Comparison of ENCODE assay signal across 10 cellular contexts in genomic region chr10:132574783-132575319, GRCh38. TPM values are rescaled to one million over a fixed set of nuclear protein-coding genes. Genes with fewer than 3 reads are reported as not detected.
DNase-seq lines count a peak whose midpoint lies in the region; ATAC-seq and TF ChIP-seq lines count a peak whose summit lies in the region.
"Had no signal": no experiment of that assay in that cellular context is flagged by ENCODE, and none has a peak within 500 bp of the region (broad histone marks: within the 10 kb centered on the region; RNA-seq: fewer than 3 reads in every experiment).

No MANE protein-coding gene starts in this region.

- peak overlapping the region in 1 of 2 donors; percentile 57 for H3K27ac ChIP-seq in right atrium auricular region
- no peak overlapping the region for H3K27ac ChIP-seq in CD8-positive, alpha-beta T cell (ENCODE audit: low read depth, low read length)

- POLR2A ChIA-PET in CD8-positive, alpha-beta T cell (lab: Charles Lee) = no interaction called here

- intact Hi-C loops in cardiac septum (cut with DNase I) = loop anchor here (5.0 kb wide), 2 partner anchors 38 to 68 kb away; partner anchors contain the start of gene INPP5A
- intact Hi-C loops in CD8-positive, alpha-beta T cell (cut with DNase I, micrococcal nuclease) = loop anchor here in 1 of 2 experiments (5.0 kb wide), 1 partner anchor 38 kb away; the partner anchor contains the start of gene INPP5A

- peaks cover 0 to 80% of the 10 kb centered on the region in 2 donors for H3K4me1 ChIP-seq in right atrium auricular region
- peaks cover 39% of the 10 kb centered on the region for H3K4me1 ChIP-seq in CD8-positive, alpha-beta T cell (ENCODE audit: insufficient read depth, low read length)

- CTCF ChIA-PET in CD8-positive, alpha-beta T cell (lab: Charles Lee) = no interaction called here

- H3K4me3 Mint-ChIP-seq in CD8-positive, alpha-beta T cell = no peak overlapping the region

- peak; percentile 50 for ATAC-seq in left lobe of liver
- no peak for ATAC-seq in CD8-positive, alpha-beta T cell

- H3K9me3 ChIP-seq in right atrium auricular region = no peaks in the 10 kb centered on the region
- H3K9me3 ChIP-seq in CD8-positive, alpha-beta T cell (ENCODE audit: low read length) = no peaks in the 10 kb centered on the region

- no peaks in the 10 kb centered on the region for H3K27me3 Mint-ChIP-seq in CD8-positive, alpha-beta T cell (ENCODE audit: low read depth)

- H3K36me3 Mint-ChIP-seq in CD8-positive, alpha-beta T cell = no peaks in the 10 kb centered on the region

- no peaks in the 10 kb centered on the region for H3K36me3 ChIP-seq in right atrium auricular region
- no peaks in the 10 kb centered on the region for H3K36me3 ChIP-seq in CD8-positive, alpha-beta T cell (ENCODE audit: insufficient read depth, low read length)

- H3K9me3 Mint-ChIP-seq in CD8-positive, alpha-beta T cell = no peaks in the 10 kb centered on the region

- DNase-seq in right atrium auricular region (ENCODE audit: low spot score) = peak; percentile 57
- no peak for DNase-seq in cardiac septum (ENCODE audit: low spot score)
- peak; percentile 67 for DNase-seq in UCSD-AML1 (lab: John Stamatoyannopoulos, UW; ENCODE audit: unreplicated experiment)
- DNase-seq in left lobe of liver (ENCODE audit: low spot score) = no peak
- no peak for DNase-seq in stimulated activated CD8-positive, alpha-beta memory T cell treated with anti-CD3 and anti-CD28 coated beads, Interleukin-4, amount 100 ng/mL, for 48 hours
- DNase-seq in CD8-positive, alpha-beta T cell = no peak
- DNase-seq in HuH-7.5 (ENCODE audit: low spot score) = no peak
- DNase-seq in GM10266 (ENCODE audit: extremely low spot score) = no peak
- DNase-seq: activated CD8-positive, alpha-beta memory T cell treated with anti-CD3 and anti-CD28 coated beads, Interleukin-2, amount 50 U/mL, for 4 hours; MM.1S had no signal

- TF ChIP-seq CTCF in right atrium auricular region (IDR thresholded peaks at IDR 0.05) (no peak), GM10266 (IDR thresholded peaks at IDR 0.05; ENCODE audit: control insufficient read depth, insufficient read depth, low read depth, missing control alignments) (no peak)
- TF ChIP-seq CTCF in CD8-positive, alpha-beta T cell (IDR thresholded peaks at IDR 0.05) = no peak

- no peak overlapping the region for H3K4me3 ChIP-seq in right atrium auricular region
- no peak overlapping the region for H3K4me3 ChIP-seq in CD8-positive, alpha-beta T cell (ENCODE audit: low read depth, low read length)

- H3K27ac Mint-ChIP-seq in CD8-positive, alpha-beta T cell = no peak overlapping the region

- no peaks in the 10 kb centered on the region for H3K27me3 ChIP-seq in right atrium auricular region
- H3K27me3 ChIP-seq in CD8-positive, alpha-beta T cell (ENCODE audit: insufficient read depth, low read length) = no peaks in the 10 kb centered on the region

- H3K4me1 Mint-ChIP-seq in CD8-positive, alpha-beta T cell (ENCODE audit: low read depth) = peaks cover 42% of the 10 kb centered on the region

RNA-seq across cellular contexts. Expression of gene INPP5A, which starts 37.3 kb away (rescaled TPM):
- total RNA-seq in right atrium auricular region = 100 to 1,000 TPM; 116 to 143 TPM
- 121 TPM for total RNA-seq in cardiac septum
- 18.3 TPM for total RNA-seq in left lobe of liver
- total RNA-seq in CD8-positive, alpha-beta T cell = 10 to 100 TPM; 16.9 to 19.4 TPM

Comparison
In these comparisons a context has a peak if more than half of its experiments do, and no peak if none do; other contexts are left out.
1. DNase-seq: peak in right atrium auricular region (single experiment) and UCSD-AML1 (single experiment); none in cardiac septum (single experiment), left lobe of liver (single experiment), stimulated activated CD8-positive, alpha-beta memory T cell treated with anti-CD3 and anti-CD28 coated beads, Interleukin-4, amount 100 ng/mL, for 48 hours (single experiment), CD8-positive, alpha-beta T cell (0 of 7), HuH-7.5 (single experiment) and GM10266 (single experiment).